ENCODE assay signal across 15 cellular contexts in genomic region chr1:201585901-201586300, GRCh38.
"Had no signal": no experiment of that assay in that cellular context is flagged by ENCODE, and none has a peak within 500 bp of the region (broad histone marks: within the 10 kb centered on the region; RNA-seq: fewer than 3 reads in every experiment).

No MANE protein-coding gene starts in this region.

- H3K9me3 ChIP-seq: mucosa of descending colon, transverse colon had no signal

- DNase-seq: activated CD4-positive, alpha-beta memory T cell treated with anti-CD3 and anti-CD28 coated beads for 36 hours; activated CD4-positive, alpha-beta T cell treated with anti-CD3 and anti-CD28 coated beads for 1 hour; activated gamma-delta T cell treated with Interleukin-2 at 50 U/mL for 16 hours; activated T-cell treated with anti-CD3 and anti-CD28 coated beads, Interleukin-2, amount 50 U/mL, for 48 hours; central memory CD4-positive, alpha-beta T cell; effector memory CD4-positive, alpha-beta T cell; immature natural killer cell; left colon; mucosa of descending colon; natural killer cell; stimulated activated naive B cell treated with anti-CD40 and anti-IgM and Interleukin-4, amounts not matched to agents 10 μg/mL and 1 μg/mL and 100 μg/mL, for 72 hours; T-helper 9 cell; transverse colon had no signal

- H3K36me3 ChIP-seq: right atrium auricular region, transverse colon had no signal

- H3K27ac ChIP-seq: epithelial cell of prostate, right atrium auricular region had no signal

- ATAC-seq: left colon; mucosa of descending colon; natural killer cell; stimulated activated naive B cell treated with anti-CD40 and anti-IgM and Interleukin-4, amounts not matched to agents 10 μg/mL and 1 μg/mL and 100 μg/mL, for 72 hours had no signal

- H3K4me3 ChIP-seq: mucosa of descending colon, right atrium auricular region, transverse colon had no signal

- H3K27me3 ChIP-seq: right atrium auricular region, transverse colon had no signal
